19 cellular contexts compared by ENCODE assay signal in genomic region chr20:56826306-56826970, GRCh38.
DNase-seq lines count a peak whose midpoint lies in the region; FAIRE-seq and TF ChIP-seq lines count a peak whose summit lies in the region.
"Had no signal": no experiment of that assay in that cellular context is flagged by ENCODE, and none has a peak within 500 bp of the region (broad histone marks: within the 10 kb centered on the region; RNA-seq: fewer than 3 reads in every experiment).

No MANE protein-coding gene starts in this region.

- no peaks in the 10 kb centered on the region for H3K27me3 ChIP-seq in H1 (replicated peaks in 1 of 4; ENCODE audit: control insufficient read depth in 3 of 4, extremely low read depth in 1 of 4, insufficient read depth in 3 of 4, low read length in 3 of 4)
- H3K27me3 ChIP-seq: BLaER1 had no signal

- H3K9me3 Mint-ChIP-seq in osteocyte (ENCODE audit: unreplicated experiment), result no peaks in the 10 kb centered on the region
- H3K9me3 Mint-ChIP-seq: activated T-helper 2 cell treated with anti-CD3 and anti-CD28 coated beads, Interferon-gamma antibody, Interleukin-2, Interleukin-4, amounts not matched to agents 10 μg/mL and 5 μg/mL and 100 μg/mL, durations not matched to agents 14 hours and 24 hours and 36 hours had no signal

- H2BK120ac ChIP-seq in H1 (replicated peaks; ENCODE audit: low read depth, low read length), result no peak overlapping the region

- TF ChIP-seq CTCF in AG10803 (conservative IDR thresholded peaks at IDR 0.05; ENCODE audit: low read length) (no peak), H1 (IDR thresholded peaks at IDR 0.05; ENCODE audit: control extremely low read depth in 1 of 3, insufficient read depth in 1 of 3, low read depth in 1 of 3, low read length in 3 of 3) (no peak), osteocyte (IDR thresholded peaks at IDR 0.05) (no peak)

- no peak overlapping the region for H2BK12ac ChIP-seq in H1 (ENCODE audit: low read depth, low read length)

- intact Hi-C loops in posterior vena cava (cut with DNase I), result no loop called here

- H3K4ac ChIP-seq in H1 (replicated peaks; ENCODE audit: insufficient read length, low read depth, low read length), result no peak overlapping the region

- no peaks in the 10 kb centered on the region for H3K23me2 ChIP-seq in H1 (ENCODE audit: low read depth, low read length)

- no peak overlapping the region for H4K91ac ChIP-seq in H1 (replicated peaks; ENCODE audit: insufficient read length, low read length)

- no peak overlapping the region for H2BK5ac ChIP-seq in H1 (ENCODE audit: low read depth, low read length)

- H3K23ac ChIP-seq in H1 (ENCODE audit: insufficient read length), result no peak overlapping the region

- H3K56ac ChIP-seq in H1 (replicated peaks; ENCODE audit: insufficient read length, low read depth, low read length), result no peak overlapping the region

- H3K4me1 Mint-ChIP-seq in osteocyte (ENCODE audit: unreplicated experiment), result peaks cover 23% of the 10 kb centered on the region

- no peak for TF ChIP-seq POLR2A in H1 (IDR thresholded peaks at IDR 0.05; ENCODE audit: control extremely low read depth in 1 of 2, low read depth in 2 of 2, low read length in 2 of 2)

- H4K5ac ChIP-seq in H1 (ENCODE audit: insufficient read length, low read depth, low read length), result no peak overlapping the region

- H3K27ac ChIP-seq in H1 (ENCODE audit: low read depth, low read length), result no peak overlapping the region
- H3K27ac ChIP-seq: BLaER1, SJSA1, stomach had no signal

- 86% methylated on average over 11 of the region's 11 CpGs; no CpG with 5 or more reads in 1 of the 2 experiments for WGBS in H1 (ENCODE audit: extremely low coverage in 1 of 2, insufficient coverage in 1 of 2, insufficient read length in 1 of 2, insufficient replicate concordance in 2 of 2, low coverage in 1 of 2, low lambda C conversion rate in 2 of 2, missing lambda C conversion rate in 1 of 2), 2 experiments

- H4K20me1 ChIP-seq in H1 (replicated peaks in 1 of 2; ENCODE audit: control insufficient read depth in 1 of 2, insufficient read depth in 2 of 2, low read length in 2 of 2), result no peaks in the 10 kb centered on the region
- H4K20me1 ChIP-seq: BLaER1 had no signal

- peaks cover 0 to 15% (median 8%) of the 10 kb centered on the region in 4 experiments; a peak in 5 of 7 replicates for H3K4me1 ChIP-seq in H1 (replicated peaks in 1 of 4; ENCODE audit: control insufficient read depth in 3 of 4, insufficient read depth in 4 of 4, low read length in 3 of 4)
- H3K4me1 ChIP-seq: SJSA1, stomach had no signal

- H2BK20ac ChIP-seq in H1 (ENCODE audit: low read length), result 0 out of 2 replicates have a peak overlapping the region, but pooled peaks have one; percentile 61

- H3K27me3 Mint-ChIP-seq in osteocyte (ENCODE audit: unreplicated experiment), result peaks cover 4% of the 10 kb centered on the region

- peak overlapping the region; percentile 6 for H3K4me3 Mint-ChIP-seq in osteocyte (ENCODE audit: unreplicated experiment)

- DNase-seq in AG10803 (ENCODE audit: low read depth) (peak; percentile 97), NOMO-1 treated with DMSO at 0.1 percent for 48 hours (lab: John Stamatoyannopoulos, UW; ENCODE audit: unreplicated experiment) (peak; percentile 53), H1 (ENCODE audit: low read depth in 1 of 2, low spot score in 2 of 2) (no peak), osteocyte (ENCODE audit: extremely low spot score, unreplicated experiment) (no peak), NCI-H1694 (lab: John Stamatoyannopoulos, UW) (no peak), CD1c-positive myeloid dendritic cell (ENCODE audit: extremely low spot score) (no peak), posterior vena cava (ENCODE audit: low spot score) (no peak), NCI-H524 treated with DMSO at 0.1 percent for 48 hours (lab: John Stamatoyannopoulos, UW) (no peak)
- DNase-seq: activated CD8-positive, alpha-beta memory T cell treated with anti-CD3 and anti-CD28 coated beads for 24 hours; amygdala; cortex of kidney; mesendoderm; NCI-H2081 treated with DMSO at 0.1 percent for 48 hours; occipital lobe; stimulated activated CD4-positive, alpha-beta T cell treated with anti-CD3 and anti-CD28 coated beads, Interleukin-12 subunit alpha, Interleukin-12 subunit beta, amount 100 ng/mL, for 4 hours; stomach had no signal

- 0 out of 2 replicates have a peak overlapping the region, but pooled peaks have one; percentile 2 for H2BK15ac ChIP-seq in H1 (ENCODE audit: low read length)

- TF ChIP-seq EP300 in H1 (IDR thresholded peaks at IDR 0.05; ENCODE audit: borderline replicate concordance in 1 of 2, low read depth in 2 of 2, low read length in 2 of 2), result no peak

- H3K4me2 ChIP-seq in H1 (ENCODE audit: insufficient read depth in 1 of 2, low read depth in 2 of 2, low read length in 2 of 2), result no peak overlapping the region
- H3K4me2 ChIP-seq: BLaER1 had no signal

- H2AK5ac ChIP-seq in H1 (ENCODE audit: low read depth, low read length), result no peak overlapping the region

- H3K79me2 ChIP-seq in H1 (ENCODE audit: control insufficient read depth in 1 of 2, insufficient read depth in 2 of 2, low read length in 2 of 2), result no peaks in the 10 kb centered on the region

- no peak overlapping the region for H3K14ac ChIP-seq in H1 (ENCODE audit: insufficient read length)

- H2AFZ ChIP-seq in H1 (ENCODE audit: low read length), result no peak overlapping the region

- TF ChIP-seq RAD21 in H1 (IDR thresholded peaks at IDR 0.05 in 1 of 2, conservative IDR thresholded peaks at IDR 0.05 in 1 of 2; ENCODE audit: low read depth in 2 of 2, low read length in 2 of 2), result no peak

- no peaks in the 10 kb centered on the region for H3K36me3 Mint-ChIP-seq in osteocyte (ENCODE audit: unreplicated experiment)

- no peaks in the 10 kb centered on the region for H3K79me1 ChIP-seq in H1 (ENCODE audit: low read depth, low read length)

- CTCF ChIA-PET in H1 (lab: Charles Lee; ENCODE audit: partially characterized antibody), result interaction anchor here (0.5 to 2.6 kb wide), 3 partner anchors 168 to 311 kb away, joined by 3 to 5 read pairs (median 3); no protein-coding TSS in a partner anchor

- H3K4me3 ChIP-seq in AG10803 (ENCODE audit: low read length) (peak overlapping the region; percentile 53), H1 (ENCODE audit: extremely low read depth in 1 of 4, insufficient read depth in 2 of 4, low read depth in 3 of 4, low read length in 4 of 4) (no peak overlapping the region)
- H3K4me3 ChIP-seq: BLaER1, SJSA1, stomach had no signal

- no peak overlapping the region for H3K9ac ChIP-seq in H1 (replicated peaks in 1 of 4; ENCODE audit: extremely low read depth in 1 of 4, low read depth in 3 of 4, low read length in 3 of 4)
- H3K9ac ChIP-seq: BLaER1 had no signal

- H3K27ac Mint-ChIP-seq in osteocyte (ENCODE audit: unreplicated experiment), result peak overlapping the region; percentile 73
- H3K27ac Mint-ChIP-seq: activated T-helper 2 cell treated with anti-CD3 and anti-CD28 coated beads, Interferon-gamma antibody, Interleukin-2, Interleukin-4, amounts not matched to agents 10 μg/mL and 5 μg/mL and 100 μg/mL, durations not matched to agents 14 hours and 24 hours and 36 hours had no signal

- POLR2A ChIA-PET in H1 (lab: Charles Lee; ENCODE audit: partially characterized antibody), result interaction anchor here (1.2 kb wide), 1 partner anchor 18 kb away, joined by 3 read pairs; no protein-coding TSS in a partner anchor

- H3K18ac ChIP-seq in H1 (ENCODE audit: extremely low read depth, low read length), result no peak overlapping the region

- H3K9me3 ChIP-seq in H1 (ENCODE audit: insufficient read depth in 2 of 2, low read depth in 1 of 2, low read length in 1 of 2), result no peaks in the 10 kb centered on the region
- H3K9me3 ChIP-seq: BLaER1, SJSA1, stomach had no signal

- no peaks in the 10 kb centered on the region for H3K36me3 ChIP-seq in H1 (ENCODE audit: control insufficient read depth in 2 of 4, insufficient read depth in 4 of 4, low read length in 3 of 4)
- H3K36me3 ChIP-seq: BLaER1, SJSA1, stomach had no signal

- no peak for FAIRE-seq in H1 (lab: Jason Lieb, UNC)

- no peak overlapping the region for H4K8ac ChIP-seq in H1 (ENCODE audit: extremely low read depth, insufficient read depth, low read length)

TF ChIP-seq in H1, 55 proteins besides CTCF, POLR2A, EP300 and RAD21:
- TF ChIP-seq BRCA1 (IDR thresholded peaks at IDR 0.05; ENCODE audit: low read depth, low read length), result no peak
- no peak for TF ChIP-seq CHD2 (IDR thresholded peaks at IDR 0.05; ENCODE audit: low read length)
- TF ChIP-seq GTF2F1 (IDR thresholded peaks at IDR 0.05; ENCODE audit: borderline replicate concordance, low read depth, low read length), result no peak
- no peak for TF ChIP-seq TBP (IDR thresholded peaks at IDR 0.05; ENCODE audit: low read depth, low read length)
- TF ChIP-seq SRF (IDR thresholded peaks at IDR 0.05; ENCODE audit: low read depth, low read length), result no peak
- TF ChIP-seq ATF2 (IDR thresholded peaks at IDR 0.05; ENCODE audit: low read length), result no peak
- TF ChIP-seq NANOG (IDR thresholded peaks at IDR 0.05; ENCODE audit: insufficient read depth, low read depth, low read length, poor library complexity, severe bottlenecking), result no peak
- TF ChIP-seq CBX5 (IDR thresholded peaks at IDR 0.05; ENCODE audit: low read depth, low read length), result no peak
- no peak for TF ChIP-seq RXRA (IDR thresholded peaks at IDR 0.05; ENCODE audit: insufficient read depth, low read depth, low read length)
- no peak for TF ChIP-seq MAX (IDR thresholded peaks at IDR 0.05)
- no peak for TF ChIP-seq SIN3A (conservative IDR thresholded peaks at IDR 0.05 in 1 of 2, IDR thresholded peaks at IDR 0.05 in 1 of 2; ENCODE audit: low read depth in 1 of 2, low read length in 2 of 2)
- TF ChIP-seq GABPA (IDR thresholded peaks at IDR 0.05; ENCODE audit: borderline replicate concordance, insufficient read depth, low read length), result no peak
- TF ChIP-seq TEAD4 (IDR thresholded peaks at IDR 0.05; ENCODE audit: low read depth, low read length), result no peak
- no peak for TF ChIP-seq HDAC6 (IDR thresholded peaks at IDR 0.05; ENCODE audit: low read depth, low read length)

Comparison
In these comparisons a context has a peak if more than half of its experiments do, and no peak if none do; other contexts are left out.
1. DNase-seq: peak in AG10803 (single experiment) and NOMO-1 treated with DMSO at 0.1 percent for 48 hours (single experiment); none in H1 (0 of 2), osteocyte (single experiment), NCI-H1694 (single experiment), CD1c-positive myeloid dendritic cell (single experiment), posterior vena cava (single experiment) and NCI-H524 treated with DMSO at 0.1 percent for 48 hours (single experiment).